Comparison of ENCODE assay signal across 8 cellular contexts in the genomic region with DNA sequence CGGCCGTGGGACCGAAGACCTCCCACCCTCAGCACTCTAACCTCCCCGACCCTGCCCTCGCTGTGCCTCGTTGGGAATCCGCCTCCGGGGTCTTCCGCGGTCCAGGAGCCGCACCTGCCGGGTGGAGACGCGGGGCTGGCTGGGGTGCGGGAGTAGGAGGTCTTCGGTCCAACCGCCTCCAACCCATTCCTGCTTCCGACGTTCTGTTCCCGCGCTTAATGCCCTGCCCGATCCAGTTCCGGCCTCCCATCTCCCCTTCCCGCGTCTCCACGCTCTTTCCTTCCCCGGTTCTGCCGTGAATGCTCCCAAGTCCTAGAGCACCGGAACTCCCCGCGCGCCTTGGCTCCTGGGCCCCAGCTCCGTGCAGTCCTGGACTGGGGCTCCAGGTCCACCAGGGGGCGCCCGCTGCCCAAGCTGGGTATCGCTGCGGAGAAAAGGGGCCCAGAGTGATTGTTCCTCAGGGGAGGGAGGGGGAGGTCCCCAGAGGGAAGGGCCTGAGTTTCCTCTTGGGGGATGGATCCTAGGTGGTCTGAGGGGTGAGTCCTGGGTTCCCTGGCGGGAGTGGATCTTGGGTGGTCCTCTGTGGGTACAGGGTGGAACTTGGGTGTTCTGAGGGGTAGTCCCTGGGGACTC. TPM values are rescaled to one million over a fixed set of nuclear protein-coding genes. Genes with fewer than 3 reads are reported as not detected.
DNase-seq lines count a peak whose midpoint lies in the region; ATAC-seq and TF ChIP-seq lines count a peak whose summit lies in the region.

No MANE protein-coding gene starts in this region.

- peak; percentile 86 for ATAC-seq in PC-3

- peak; percentile 39 for TF ChIP-seq POLR2A in GM19099 (IDR thresholded peaks at IDR 0.05; ENCODE audit: extremely low read depth, insufficient read length, low read depth)

- peaks cover 15% of the 10 kb centered on the region for H3K4me1 ChIP-seq in PC-3 (ENCODE audit: insufficient read depth, low read length)
- peaks cover 0 to 4% of the 10 kb centered on the region in 2 donors for H3K4me1 ChIP-seq in esophagus (ENCODE audit: control insufficient read depth in 2 of 2, insufficient read depth in 2 of 2, low read length in 1 of 2)
- H3K4me1 ChIP-seq in mucosa of stomach (ENCODE audit: control insufficient read depth, insufficient read depth, low read length) = peaks cover 5% of the 10 kb centered on the region

- peak overlapping the region; percentile 62 for H3K9ac ChIP-seq in PC-3 (ENCODE audit: low read length)
- H3K9ac ChIP-seq in mucosa of stomach (ENCODE audit: low read length) = peak overlapping the region; percentile 58

- TF ChIP-seq CTCF in AG10803 (conservative IDR thresholded peaks at IDR 0.05; ENCODE audit: low read length) (peak; percentile 82), PC-3 (conservative IDR thresholded peaks at IDR 0.05; ENCODE audit: low read depth, low read length) (peak; percentile 99)

- no TSS peak for BruUV-seq in PC-3 (replicated peaks; lab: Mats Ljungman, UMichigan)

- H4K20me1 ChIP-seq in PC-3 (ENCODE audit: low read length) = no peaks in the 10 kb centered on the region

- H3K27ac ChIP-seq in PC-3 (ENCODE audit: low read length) = no peak overlapping the region
- H3K27ac ChIP-seq in esophagus (ENCODE audit: low read depth in 2 of 2, low read length in 1 of 2) = peak overlapping the region; percentile 14 to 77

- no peaks in the 10 kb centered on the region for H3K9me2 ChIP-seq in PC-3 (replicated peaks; ENCODE audit: low read length)

- CTCF ChIA-PET in PC-3 (lab: Charles Lee) = interaction anchor here (0.5 to 1.2 kb wide), 14 partner anchors 14 to 618 kb away, joined by 3 to 8 read pairs (median 4); a partner anchor contains a TSS

- intact Hi-C loops in PC-3 (cut with micrococcal nuclease) = loop anchor here (1.0 to 2.0 kb wide), 5 partner anchors 56 to 347 kb away; a partner anchor contains a TSS

- peak; percentile 78 for DNase-seq in AG10803 (ENCODE audit: low read depth)
- peak; percentile 43 for DNase-seq in HS-27A (ENCODE audit: low read depth)
- DNase-seq in PC-3 = peak; percentile 93
- peak; percentile 93 for DNase-seq in activated T-cell treated with anti-CD3 and anti-CD28 coated beads, Interleukin-2, amount 50 U/mL, for 1 hour
- peak; percentile 88 to 89 for DNase-seq in stimulated activated CD8-positive, alpha-beta memory T cell treated with anti-CD3 and anti-CD28 coated beads, Interleukin-4, amount 100 ng/mL, for 1 hour (ENCODE audit: low read depth in 2 of 2, low spot score in 1 of 2)

- peak overlapping the region; percentile 94 for H2AFZ ChIP-seq in PC-3 (ENCODE audit: low read length)

- H3K27me3 ChIP-seq in PC-3 (ENCODE audit: low read length) = no peaks in the 10 kb centered on the region
- H3K27me3 ChIP-seq in esophagus (ENCODE audit: control insufficient read depth in 1 of 2, insufficient read depth in 2 of 2, low read length in 2 of 2) = no peaks in the 10 kb centered on the region
- no peaks in the 10 kb centered on the region for H3K27me3 ChIP-seq in mucosa of stomach (ENCODE audit: control insufficient read depth, insufficient read depth, low read length)

- POLR2A ChIA-PET in PC-3 (lab: Charles Lee; ENCODE audit: unreplicated experiment) = interaction anchor here (0.6 to 0.7 kb wide), 2 partner anchors 527 to 613 kb away, joined by 4 to 7 read pairs; no protein-coding TSS in a partner anchor

- no peaks in the 10 kb centered on the region for H3K36me3 ChIP-seq in PC-3 (ENCODE audit: low read depth, low read length)
- H3K36me3 ChIP-seq in esophagus (ENCODE audit: control insufficient read depth in 2 of 2, insufficient read depth in 2 of 2, low read length in 1 of 2) = no peaks in the 10 kb centered on the region
- no peaks in the 10 kb centered on the region for H3K36me3 ChIP-seq in mucosa of stomach (ENCODE audit: control insufficient read depth, insufficient read depth, low read length)

- 1 to 2% methylated on average over 34 to 38 of the region's 38 CpGs for WGBS in esophagus, 2 donors

- H3K79me2 ChIP-seq in PC-3 (ENCODE audit: low read length) = no peaks in the 10 kb centered on the region

- H3K9me3 ChIP-seq in PC-3 (ENCODE audit: low read length) (no peaks in the 10 kb centered on the region), esophagus (ENCODE audit: control insufficient read depth in 2 of 2, insufficient read depth in 1 of 2, low read depth in 1 of 2, low read length in 1 of 2) (no peaks in the 10 kb centered on the region), mucosa of stomach (ENCODE audit: control insufficient read depth, low read length) (no peaks in the 10 kb centered on the region)

- H3K4me3 ChIP-seq in AG10803 (ENCODE audit: low read length) (peak overlapping the region; percentile 83), PC-3 (ENCODE audit: low read length) (peak overlapping the region; percentile 74), esophagus (ENCODE audit: low read depth in 1 of 2, low read length in 2 of 2) (peak overlapping the region; percentile 54 to 61), mucosa of stomach (ENCODE audit: low read length) (peak overlapping the region; percentile 83)

- peak overlapping the region; percentile 96 for H3K4me2 ChIP-seq in PC-3 (ENCODE audit: low read length)

- H3F3A ChIP-seq in PC-3 (ENCODE audit: low read length, unreplicated experiment) = no peaks in the 10 kb centered on the region

RNA-seq across cellular contexts. Expression of a gene that starts 14.1 kb away (rescaled TPM):
- 9.6 and 12.5 TPM in 2 replicates for total RNA-seq in PC-3 (2014; rRNA removed)
- polyA plus RNA-seq in esophagus = 1 to 10 TPM; 4.8 to 8.2 TPM

RNA-seq across cellular contexts. Expression of a gene that starts 14.7 kb away (rescaled TPM):
- total RNA-seq in PC-3 (2014; rRNA removed) = 4.6 and 6.0 TPM in 2 replicates
- polyA plus RNA-seq in esophagus = under 1 TPM; 0.06 to 0.16 TPM

RNA-seq across cellular contexts. Expression of a gene that starts 35.2 kb away (rescaled TPM):
- total RNA-seq in PC-3 (2014; rRNA removed) = not detected in 2 replicates
- 1 to 10 TPM; 1.8 to 3.9 TPM for polyA plus RNA-seq in esophagus

RNA-seq across cellular contexts. Expression of a gene that starts 52.7 kb away (rescaled TPM):
- 67.4 and 71.3 TPM in 2 replicates for total RNA-seq in PC-3 (2014; rRNA removed)
- 10 to 100 TPM; 50.8 to 87.6 TPM for polyA plus RNA-seq in esophagus

RNA-seq across cellular contexts. Expression of a gene that starts 57.2 kb away (rescaled TPM):
- total RNA-seq in PC-3 (2014; rRNA removed) = 61.4 and 80.0 TPM in 2 replicates
- polyA plus RNA-seq in esophagus = 10 to 100 TPM; 43.5 to 66.0 TPM

Comparison
In these comparisons a context has a peak if more than half of its experiments do, and no peak if none do; other contexts are left out.
1. DNase-seq: peak in every context shown above with its lines; median percentile 93 in PC-3; 93 in activated T-cell treated with anti-CD3 and anti-CD28 coated beads, Interleukin-2, amount 50 U/mL, for 1 hour; 88 in stimulated activated CD8-positive, alpha-beta memory T cell treated with anti-CD3 and anti-CD28 coated beads, Interleukin-4, amount 100 ng/mL, for 1 hour; 78 in AG10803; 43 in HS-27A.